2 cellular contexts compared by ENCODE assay signal in the genomic region with DNA sequence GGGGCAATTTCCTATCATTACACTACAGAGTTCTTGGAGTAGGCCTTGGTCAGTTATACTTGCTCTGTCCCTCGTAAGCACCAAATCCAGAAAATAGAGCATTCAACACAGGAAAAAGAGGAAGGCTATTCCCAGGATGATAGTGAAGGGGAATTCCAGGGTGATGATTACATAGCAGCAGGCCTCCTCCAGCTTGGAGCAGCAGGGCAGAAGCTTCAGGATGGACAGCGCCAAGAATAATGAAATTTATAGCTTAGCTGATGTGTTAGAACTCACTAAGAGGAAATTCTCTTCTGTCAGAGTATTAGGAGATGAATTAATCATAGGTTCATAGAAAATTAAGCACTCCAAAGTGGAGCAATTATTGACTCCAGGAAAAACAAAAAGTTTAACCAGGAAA.
TF ChIP-seq lines count a peak whose summit lies in the region.

No MANE protein-coding gene starts in this region.

TF ChIP-seq in PFSK-1, 5 proteins besides CTCF, POLR2A, EP300 and RAD21:
- no peak for TF ChIP-seq FOXP2 (optimal IDR thresholded peaks at IDR 0.05; ENCODE audit: borderline replicate concordance, extremely low read depth, extremely low read length, insufficient read depth)
- TF ChIP-seq, protein P1, sequence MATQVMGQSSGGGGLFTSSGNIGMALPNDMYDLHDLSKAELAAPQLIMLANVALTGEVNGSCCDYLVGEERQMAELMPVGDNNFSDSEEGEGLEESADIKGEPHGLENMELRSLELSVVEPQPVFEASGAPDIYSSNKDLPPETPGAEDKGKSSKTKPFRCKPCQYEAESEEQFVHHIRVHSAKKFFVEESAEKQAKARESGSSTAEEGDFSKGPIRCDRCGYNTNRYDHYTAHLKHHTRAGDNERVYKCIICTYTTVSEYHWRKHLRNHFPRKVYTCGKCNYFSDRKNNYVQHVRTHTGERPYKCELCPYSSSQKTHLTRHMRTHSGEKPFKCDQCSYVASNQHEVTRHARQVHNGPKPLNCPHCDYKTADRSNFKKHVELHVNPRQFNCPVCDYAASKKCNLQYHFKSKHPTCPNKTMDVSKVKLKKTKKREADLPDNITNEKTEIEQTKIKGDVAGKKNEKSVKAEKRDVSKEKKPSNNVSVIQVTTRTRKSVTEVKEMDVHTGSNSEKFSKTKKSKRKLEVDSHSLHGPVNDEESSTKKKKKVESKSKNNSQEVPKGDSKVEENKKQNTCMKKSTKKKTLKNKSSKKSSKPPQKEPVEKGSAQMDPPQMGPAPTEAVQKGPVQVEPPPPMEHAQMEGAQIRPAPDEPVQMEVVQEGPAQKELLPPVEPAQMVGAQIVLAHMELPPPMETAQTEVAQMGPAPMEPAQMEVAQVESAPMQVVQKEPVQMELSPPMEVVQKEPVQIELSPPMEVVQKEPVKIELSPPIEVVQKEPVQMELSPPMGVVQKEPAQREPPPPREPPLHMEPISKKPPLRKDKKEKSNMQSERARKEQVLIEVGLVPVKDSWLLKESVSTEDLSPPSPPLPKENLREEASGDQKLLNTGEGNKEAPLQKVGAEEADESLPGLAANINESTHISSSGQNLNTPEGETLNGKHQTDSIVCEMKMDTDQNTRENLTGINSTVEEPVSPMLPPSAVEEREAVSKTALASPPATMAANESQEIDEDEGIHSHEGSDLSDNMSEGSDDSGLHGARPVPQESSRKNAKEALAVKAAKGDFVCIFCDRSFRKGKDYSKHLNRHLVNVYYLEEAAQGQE (IDR thresholded peaks at IDR 0.05; ENCODE audit: insufficient read depth in 1 of 2, low read depth in 2 of 2, low read length in 2 of 2), result peak; percentile 77 to 90
TF ChIP-seq in PFSK-1: peak in this region for 1.

TF ChIP-seq in endothelial cell of umbilical vein, 7 proteins besides CTCF, POLR2A, EP300 and RAD21:
- TF ChIP-seq JUN (IDR thresholded peaks at IDR 0.05; ENCODE audit: borderline replicate concordance, insufficient read depth, insufficient read length, low read depth), result no peak
- TF ChIP-seq, protein P2, sequence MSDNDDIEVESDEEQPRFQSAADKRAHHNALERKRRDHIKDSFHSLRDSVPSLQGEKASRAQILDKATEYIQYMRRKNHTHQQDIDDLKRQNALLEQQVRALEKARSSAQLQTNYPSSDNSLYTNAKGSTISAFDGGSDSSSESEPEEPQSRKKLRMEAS (IDR thresholded peaks at IDR 0.05; ENCODE audit: insufficient read depth, insufficient read length), result no peak
- no peak for TF ChIP-seq POLR2AphosphoS5 (IDR thresholded peaks at IDR 0.05; ENCODE audit: insufficient read depth, low read depth, low read length)
- no peak for TF ChIP-seq FOS (IDR thresholded peaks at IDR 0.05; ENCODE audit: borderline replicate concordance, insufficient read depth, low read length)
- TF ChIP-seq EZH2 (IDR thresholded peaks at IDR 0.05; ENCODE audit: borderline replicate concordance, low read depth, low read length, severe bottlenecking), result no peak
- TF ChIP-seq MYC (IDR thresholded peaks at IDR 0.05; ENCODE audit: low read depth, low read length), result no peak
- no peak for TF ChIP-seq GATA2 (IDR thresholded peaks at IDR 0.05; ENCODE audit: insufficient read depth, insufficient read length, low read depth, low read length)
